Comparison of ENCODE assay signal across 8 cellular contexts in the genomic region with DNA sequence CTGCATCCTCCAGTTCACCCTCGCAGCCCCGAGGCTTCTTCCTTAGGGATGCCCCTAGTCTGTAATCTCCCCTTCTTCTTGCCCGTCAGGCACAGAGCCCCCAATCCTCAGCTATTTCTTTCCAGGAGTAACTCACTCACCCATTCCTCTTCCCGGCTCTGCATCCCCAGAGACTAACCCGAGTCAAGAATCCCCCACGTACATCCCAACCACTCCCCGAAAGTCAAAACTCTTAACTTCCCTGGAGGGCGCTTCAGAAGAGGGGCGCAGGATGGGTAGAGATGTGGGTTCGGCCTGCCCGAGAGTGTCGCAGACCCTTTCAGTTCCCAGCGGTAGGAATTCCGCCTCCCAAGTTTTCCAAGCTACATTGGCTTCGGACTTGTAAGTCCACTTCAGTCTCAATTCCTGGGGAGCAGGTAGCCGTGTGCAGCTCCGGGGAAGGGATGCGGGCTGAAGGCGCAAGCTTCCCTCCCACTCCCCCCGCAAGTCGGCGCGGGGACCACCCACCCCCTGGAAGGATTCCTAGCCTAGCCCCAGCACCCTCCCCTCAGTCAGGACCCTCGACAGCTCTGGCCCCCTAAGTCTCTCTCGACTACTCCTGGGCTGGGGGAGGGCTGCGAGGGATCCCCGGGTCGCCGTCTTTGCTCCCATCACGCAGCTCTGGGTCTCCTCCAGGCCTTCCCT. TPM values are rescaled to one million over a fixed set of nuclear protein-coding genes. Genes with fewer than 3 reads are reported as not detected.
A peak's percentile ranks its signal among the peaks of the same experiment; 100 is the strongest.
DNase-seq lines count a peak whose midpoint lies in the region; ATAC-seq and TF ChIP-seq lines count a peak whose summit lies in the region.

No MANE protein-coding gene starts in this region.

- intact Hi-C loops in colonic mucosa (cut with DNase I) (loop anchor here (2.0 to 5.0 kb wide), 3 partner anchors 829 to 1633 kb away; no protein-coding TSS in a partner anchor), mucosa of descending colon (cut with DNase I, micrococcal nuclease) (loop anchor here (2.0 to 10.0 kb wide), 3 partner anchors 829 to 1465 kb away; no protein-coding TSS in a partner anchor)

- H3K9ac ChIP-seq in Karpas-422 (ENCODE audit: low read length) (no peak overlapping the region), colonic mucosa (ENCODE audit: low read depth in 2 of 2, low read length in 2 of 2) (no peak overlapping the region)

- H3K27ac Mint-ChIP-seq in CD4-positive, CD25-positive, alpha-beta regulatory T cell = no peak overlapping the region

- peaks cover 74% of the 10 kb centered on the region for H3K27me3 Mint-ChIP-seq in CD4-positive, CD25-positive, alpha-beta regulatory T cell

- H3K27ac ChIP-seq in CD4-positive, CD25-positive, alpha-beta regulatory T cell (ENCODE audit: insufficient read depth, low read length, poor library complexity, severe bottlenecking) = no peak overlapping the region
- H3K27ac ChIP-seq in Karpas-422 (ENCODE audit: low read length) = no peak overlapping the region
- H3K27ac ChIP-seq in colonic mucosa = no peak overlapping the region

- peak overlapping the region; percentile 38 for H3K4me2 ChIP-seq in Karpas-422 (ENCODE audit: low read depth, low read length, poor library complexity, severe bottlenecking)

- no peaks in the 10 kb centered on the region for H3K36me3 Mint-ChIP-seq in CD4-positive, CD25-positive, alpha-beta regulatory T cell

- H3K4me3 Mint-ChIP-seq in CD4-positive, CD25-positive, alpha-beta regulatory T cell = peak overlapping the region in 3 of 4 donors; percentile 27 to 80 (median 59)

- ATAC-seq in CD4-positive, CD25-positive, alpha-beta regulatory T cell (ENCODE audit: low read depth in 2 of 2) = no peak
- ATAC-seq in mucosa of descending colon = peak; percentile 5

- peaks cover 0 to 4% (median 0%) of the 10 kb centered on the region in 7 donors for H3K9me3 Mint-ChIP-seq in CD4-positive, CD25-positive, alpha-beta regulatory T cell

- peaks cover 0 to 27% (median 14%) of the 10 kb centered on the region in 4 donors for H3K4me1 Mint-ChIP-seq in CD4-positive, CD25-positive, alpha-beta regulatory T cell

- H3K36me3 ChIP-seq in CD4-positive, CD25-positive, alpha-beta regulatory T cell (ENCODE audit: control insufficient read depth, insufficient read depth, low read length) = no peaks in the 10 kb centered on the region
- no peaks in the 10 kb centered on the region for H3K36me3 ChIP-seq in Karpas-422 (ENCODE audit: insufficient read depth, low read length)
- H3K36me3 ChIP-seq in colonic mucosa = no peaks in the 10 kb centered on the region
- no peaks in the 10 kb centered on the region for H3K36me3 ChIP-seq in mucosa of descending colon (ENCODE audit: low read depth)

- DNase-seq in CD4-positive, CD25-positive, alpha-beta regulatory T cell = no peak
- DNase-seq in Karpas-422 (peak; percentile 19), colonic mucosa (no peak), mucosa of descending colon (peak in 1 of 3 donors; percentile 20), hepatic stellate cell (ENCODE audit: low spot score) (no peak), HPDE6-E6E7 (ENCODE audit: extremely low spot score) (no peak), retina (no peak)
- DNase-seq in activated CD4-positive, CD25-positive, alpha-beta regulatory T cell treated with anti-CD3 and anti-CD28 coated beads, Interleukin-2, amount 50 U/mL, for 72 hours = no peak

- peaks cover 38% of the 10 kb centered on the region for H3K27me3 ChIP-seq in CD4-positive, CD25-positive, alpha-beta regulatory T cell (ENCODE audit: control insufficient read depth, insufficient read depth, low read length)
- H3K27me3 ChIP-seq in Karpas-422 (ENCODE audit: low read length) (no peaks in the 10 kb centered on the region), colonic mucosa (peaks cover 27% of the 10 kb centered on the region)

- no peaks in the 10 kb centered on the region for H3K9me2 ChIP-seq in Karpas-422 (replicated peaks; ENCODE audit: insufficient read depth, low read length)

- H3K4me1 ChIP-seq in CD4-positive, CD25-positive, alpha-beta regulatory T cell (ENCODE audit: control insufficient read depth, insufficient read depth, low read length, poor library complexity, severe bottlenecking) = peaks cover 15% of the 10 kb centered on the region
- H3K4me1 ChIP-seq in Karpas-422 (ENCODE audit: low read length) (peaks cover 44% of the 10 kb centered on the region), colonic mucosa (peaks cover 8% of the 10 kb centered on the region), mucosa of descending colon (ENCODE audit: low read depth) (peaks cover 9% of the 10 kb centered on the region)

- TF ChIP-seq CTCF in colonic mucosa (IDR thresholded peaks at IDR 0.05) (no peak), mucosa of descending colon (IDR thresholded peaks at IDR 0.05) (no peak)

- no peaks in the 10 kb centered on the region for H3K9me3 ChIP-seq in CD4-positive, CD25-positive, alpha-beta regulatory T cell (ENCODE audit: control insufficient read depth in 2 of 2, low read length in 2 of 2)
- H3K9me3 ChIP-seq in Karpas-422 (ENCODE audit: low read length) = no peaks in the 10 kb centered on the region
- no peaks in the 10 kb centered on the region for H3K9me3 ChIP-seq in colonic mucosa
- H3K9me3 ChIP-seq in mucosa of descending colon = no peaks in the 10 kb centered on the region

- H3K79me2 ChIP-seq in Karpas-422 (ENCODE audit: low read length) = no peaks in the 10 kb centered on the region

- H3K4me3 ChIP-seq in CD4-positive, CD25-positive, alpha-beta regulatory T cell (ENCODE audit: low read depth, low read length) = no peak overlapping the region
- H3K4me3 ChIP-seq in Karpas-422 (ENCODE audit: low read length) (no peak overlapping the region), colonic mucosa (peak overlapping the region; percentile 44), mucosa of descending colon (no peak overlapping the region)

- H2AFZ ChIP-seq in Karpas-422 (ENCODE audit: low read length) = no peak overlapping the region

- H4K20me1 ChIP-seq in Karpas-422 (ENCODE audit: insufficient read depth, low read depth, low read length) = no peaks in the 10 kb centered on the region

RNA-seq across cellular contexts. Expression of a gene that starts 0.9 kb away (rescaled TPM):
- not detected for total RNA-seq in CD4-positive, CD25-positive, alpha-beta regulatory T cell
- not detected for polyA plus RNA-seq in CD4-positive, CD25-positive, alpha-beta regulatory T cell
- 0.04 TPM in 1 of 2 replicates, not detected in the other for total RNA-seq in Karpas-422 (2014; rRNA removed; shearing (Covaris generic); ENCODE audit: low replicate concordance)
- total RNA-seq in colonic mucosa (under 1 TPM; 0.10 to 0.40 TPM), mucosa of descending colon (under 1 TPM in 2 of 3 donors, not detected in 1; 0.25 to 0.31 TPM)
